In genomic region chr5:137758719-137759312, GRCh38 we compare ENCODE assay signal across 11 cellular contexts. TPM values are rescaled to one million over a fixed set of nuclear protein-coding genes. Genes with fewer than 3 reads are reported as not detected.
DNase-seq lines count a peak whose midpoint lies in the region; ATAC-seq lines count a peak whose summit lies in the region.
"Had no signal": no experiment of that assay in that cellular context is flagged by ENCODE, and none has a peak within 500 bp of the region (broad histone marks: within the 10 kb centered on the region; RNA-seq: fewer than 3 reads in every experiment).

No MANE protein-coding gene starts in this region.

- H3K4me2 ChIP-seq in Karpas-422 (ENCODE audit: low read depth, low read length, poor library complexity, severe bottlenecking) = no peak overlapping the region

- ATAC-seq in GM18867 (IDR thresholded peaks at IDR 0.05; ENCODE audit: unreplicated experiment) = peak; percentile 45
- peak; percentile 29 for ATAC-seq in GM21528 (IDR thresholded peaks at IDR 0.05; ENCODE audit: low FRiP score, unreplicated experiment)
- ATAC-seq in HG03342 (IDR thresholded peaks at IDR 0.05; ENCODE audit: unreplicated experiment) = peak; percentile 31

- H3K36me3 ChIP-seq in Karpas-422 (ENCODE audit: insufficient read depth, low read length) = no peaks in the 10 kb centered on the region
- H3K36me3 ChIP-seq: esophagus muscularis mucosa, SJCRH30 had no signal

- peaks cover 6% of the 10 kb centered on the region for H3K4me1 ChIP-seq in Karpas-422 (ENCODE audit: low read length)

- H3K9me2 ChIP-seq in Karpas-422 (replicated peaks; ENCODE audit: insufficient read depth, low read length) = no peaks in the 10 kb centered on the region

- H3K79me2 ChIP-seq in Karpas-422 (ENCODE audit: low read length) = peaks cover 3% of the 10 kb centered on the region

- no peak overlapping the region for H3K9ac ChIP-seq in Karpas-422 (ENCODE audit: low read length)

- H3K4me3 ChIP-seq in Karpas-422 (ENCODE audit: low read length) = no peak overlapping the region
- H3K4me3 ChIP-seq: esophagus muscularis mucosa, SJCRH30 had no signal

- H3K27me3 ChIP-seq in Karpas-422 (ENCODE audit: low read length) = no peaks in the 10 kb centered on the region
- H3K27me3 ChIP-seq: esophagus muscularis mucosa had no signal

- DNase-seq in iris pigment epithelial cell (ENCODE audit: low read depth) (peak; percentile 11), T-helper 9 cell (no peak), Karpas-422 (no peak), COR-L47 (lab: John Stamatoyannopoulos, UW) (no peak)
- DNase-seq: activated T-cell treated with anti-CD3 and anti-CD28 coated beads, Interleukin-2, amount 50 U/mL, for 48 hours; NCI-H510A treated with DMSO at 0.1 percent for 48 hours; SJCRH30 had no signal

- H2AFZ ChIP-seq in Karpas-422 (ENCODE audit: low read length) = no peak overlapping the region

- H3K9me3 ChIP-seq in Karpas-422 (ENCODE audit: low read length) = no peaks in the 10 kb centered on the region
- H3K9me3 ChIP-seq: esophagus muscularis mucosa, SJCRH30 had no signal

- H3K27ac ChIP-seq in Karpas-422 (ENCODE audit: low read length) = no peak overlapping the region
- H3K27ac ChIP-seq: esophagus muscularis mucosa, SJCRH30 had no signal

- no peaks in the 10 kb centered on the region for H4K20me1 ChIP-seq in Karpas-422 (ENCODE audit: insufficient read depth, low read depth, low read length)

RNA-seq across cellular contexts. Expression of gene HNRNPA0, which starts 4.7 kb away (rescaled TPM):
- total RNA-seq in Karpas-422 (2014; rRNA removed; shearing (Covaris generic); ENCODE audit: low replicate concordance) = 6.7 and 10.5 TPM in 2 replicates

RNA-seq across cellular contexts. Expression of gene KLHL3, which starts 22.9 kb away (rescaled TPM):
- total RNA-seq in Karpas-422 (2014; rRNA removed; shearing (Covaris generic); ENCODE audit: low replicate concordance) = 0.36 and 0.67 TPM in 2 replicates
- total RNA-seq: SJCRH30 had no signal
